14 cellular contexts compared by ENCODE assay signal in genomic region chr5:15116996-15117395, GRCh38.
"Had no signal": no experiment of that assay in that cellular context is flagged by ENCODE, and none has a peak within 500 bp of the region (broad histone marks: within the 10 kb centered on the region; RNA-seq: fewer than 3 reads in every experiment).

No MANE protein-coding gene starts in this region.

- H3K4me3 ChIP-seq: esophagus muscularis mucosa, lung, mucosa of descending colon, skin epidermis had no signal

- H3K27ac ChIP-seq: esophagus muscularis mucosa, skin epidermis had no signal

- H3K27me3 Mint-ChIP-seq: activated T-helper 17 cell treated with anti-CD3 and anti-CD28 coated beads, Interleukin-2, amount 50 U/mL, for 72 hours; naive thymus-derived CD4-positive, alpha-beta T cell; type B pancreatic cell had no signal

- DNase-seq: activated naive CD4-positive, alpha-beta T cell treated with anti-CD3 and anti-CD28 coated beads for 36 hours; activated naive CD8-positive, alpha-beta T cell treated with anti-CD3 and anti-CD28 coated beads, Interleukin-2, amount 50 U/mL, for 24 hours; aorta; mucosa of descending colon; naive thymus-derived CD4-positive, alpha-beta T cell; stimulated activated CD4-positive, alpha-beta T cell treated with anti-CD3 and anti-CD28 coated beads, Interleukin-15, amount 100 ng/mL, for 24 hours; stimulated activated CD4-positive, alpha-beta T cell treated with anti-CD3 and anti-CD28 coated beads, Interleukin-4, amount 100 ng/mL, for 24 hours; stimulated activated naive CD4-positive, alpha-beta T cell; substantia nigra had no signal

- H3K4me1 Mint-ChIP-seq: activated naive CD8-positive, alpha-beta T cell treated with anti-CD3 and anti-CD28 coated beads, Interleukin-2, amount 50 U/mL, for 24 hours; activated T-helper 17 cell treated with anti-CD3 and anti-CD28 coated beads, Interleukin-2, amount 50 U/mL, for 72 hours; naive thymus-derived CD4-positive, alpha-beta T cell had no signal

- H3K4me1 ChIP-seq: esophagus muscularis mucosa had no signal

- H3K27ac Mint-ChIP-seq: activated naive CD4-positive, alpha-beta T cell treated with anti-CD3 and anti-CD28 coated beads for 36 hours; activated naive CD8-positive, alpha-beta T cell treated with anti-CD3 and anti-CD28 coated beads, Interleukin-2, amount 50 U/mL, for 24 hours; activated T-helper 17 cell treated with anti-CD3 and anti-CD28 coated beads, Interleukin-2, amount 50 U/mL, for 72 hours; naive thymus-derived CD4-positive, alpha-beta T cell; type B pancreatic cell had no signal

- H3K9me3 ChIP-seq: esophagus muscularis mucosa, mucosa of descending colon had no signal

- H3K36me3 Mint-ChIP-seq: type B pancreatic cell had no signal

- H3K4me3 Mint-ChIP-seq: activated naive CD4-positive, alpha-beta T cell treated with anti-CD3 and anti-CD28 coated beads for 36 hours; activated naive CD8-positive, alpha-beta T cell treated with anti-CD3 and anti-CD28 coated beads, Interleukin-2, amount 50 U/mL, for 24 hours; activated T-helper 17 cell treated with anti-CD3 and anti-CD28 coated beads, Interleukin-2, amount 50 U/mL, for 72 hours; naive thymus-derived CD4-positive, alpha-beta T cell; type B pancreatic cell had no signal

- H3K36me3 ChIP-seq: esophagus muscularis mucosa had no signal
